Comparison of ENCODE assay signal across 9 cellular contexts in the genomic region with DNA sequence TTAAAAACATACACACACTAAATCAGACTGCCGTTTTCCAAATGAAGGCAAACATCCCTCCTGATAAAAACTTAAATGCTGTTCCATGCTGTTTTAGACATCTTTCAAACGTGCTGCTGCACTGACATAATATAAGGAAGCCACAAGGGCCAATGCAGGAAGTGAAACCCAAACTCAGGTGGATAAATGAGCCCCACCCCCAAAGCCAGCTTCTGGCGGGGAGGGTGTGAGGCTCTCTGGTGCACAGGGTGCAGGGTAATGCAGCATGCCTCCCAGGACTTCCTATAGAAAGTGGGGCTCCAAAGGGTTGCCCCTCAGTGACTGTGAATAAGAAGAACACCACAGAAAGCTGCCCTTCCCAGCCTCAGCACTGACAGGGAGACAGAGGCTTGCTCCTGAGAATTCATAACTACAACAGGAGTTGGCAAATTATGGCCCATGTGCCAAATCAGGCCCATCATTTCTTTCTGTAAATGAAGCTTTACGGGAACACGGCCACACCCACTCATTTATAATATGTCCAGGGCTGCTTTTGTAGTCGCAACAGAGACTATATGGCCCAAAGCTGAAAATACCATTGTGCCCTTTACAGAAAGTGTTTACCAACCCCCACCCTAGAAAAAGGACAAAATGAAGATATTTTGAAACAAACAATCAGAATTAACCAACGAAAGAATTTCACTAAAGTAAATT. TPM values are rescaled to one million over a fixed set of nuclear protein-coding genes. Genes with fewer than 3 reads are reported as not detected.
A peak's percentile ranks its signal among the peaks of the same experiment; 100 is the strongest.
DNase-seq lines count a peak whose midpoint lies in the region; ATAC-seq and TF ChIP-seq lines count a peak whose summit lies in the region.
"Not testable (repeated sequence)": the region's sequence is repeated elsewhere in the genome, so short reads cannot be mapped to it uniquely, and the experiment has no call there.
"Had no signal": no experiment of that assay in that cellular context is flagged by ENCODE, and none has a peak within 500 bp of the region (broad histone marks: within the 10 kb centered on the region; RNA-seq: fewer than 3 reads in every experiment).

No MANE protein-coding gene starts in this region.

- not testable (repeated sequence) for H3K4me3 ChIP-seq in GM12865 (ENCODE audit: low read depth, low read length); mucosa of descending colon

- intact Hi-C loops in mucosa of descending colon (cut with DNase I, micrococcal nuclease), result not testable (repeated sequence)

- TF ChIP-seq CTCF in GM12865 (IDR thresholded peaks at IDR 0.05; ENCODE audit: insufficient read depth, low read depth, low read length, missing control alignments); mucosa of descending colon (IDR thresholded peaks at IDR 0.05): not testable (repeated sequence)

- not testable (repeated sequence) for H3K36me3 ChIP-seq in mucosa of descending colon (ENCODE audit: low read depth)

- not testable (repeated sequence) for H3K4me1 ChIP-seq in mucosa of descending colon (ENCODE audit: low read depth)

- ATAC-seq in GM21576 (IDR thresholded peaks at IDR 0.05; ENCODE audit: unreplicated experiment) (peak; percentile 98), HG02973 (IDR thresholded peaks at IDR 0.05; ENCODE audit: unreplicated experiment) (peak; percentile 96), HG03460 (IDR thresholded peaks at IDR 0.05; ENCODE audit: unreplicated experiment) (peak; percentile 99), mucosa of descending colon (peak; percentile 83)

- H3K9me3 ChIP-seq in mucosa of descending colon, result not testable (repeated sequence)

- DNase-seq in GM12865 (ENCODE audit: low read depth), result peak; percentile 33
- DNase-seq in GM19238 (ENCODE audit: insufficient read length, low spot score), result peak; percentile 57
- peak; percentile 8 for DNase-seq in NOMO-1 treated with dmso at 0.1 percent for 144 hours (lab: John Stamatoyannopoulos, UW; ENCODE audit: unreplicated experiment)
- peak; percentile 28 for DNase-seq in activated T-cell treated with anti-CD3 and anti-CD28 coated beads, Interleukin-2, amount 50 U/mL, for 1 hour
- not testable (repeated sequence) for DNase-seq in mucosa of descending colon

RNA-seq across cellular contexts. Expression of a gene that starts 37.2 kb away (rescaled TPM):
- under 1 TPM in 2 of 3 donors, not detected in 1; 0.22 to 0.32 TPM for total RNA-seq in mucosa of descending colon
- total RNA-seq: lung microvascular endothelial cell had no signal
